In genomic region chr4:151768835-151769234, GRCh38 we compare ENCODE assay signal across 24 cellular contexts. TPM values are rescaled to one million over a fixed set of nuclear protein-coding genes. Genes with fewer than 3 reads are reported as not detected.
DNase-seq lines count a peak whose midpoint lies in the region; ATAC-seq, FAIRE-seq and TF ChIP-seq lines count a peak whose summit lies in the region.
"Had no signal": no experiment of that assay in that cellular context is flagged by ENCODE, and none has a peak within 500 bp of the region (broad histone marks: within the 10 kb centered on the region; RNA-seq: fewer than 3 reads in every experiment).

No MANE protein-coding gene starts in this region.

- H3K4ac ChIP-seq in H9 (ENCODE audit: low read depth, low read length) (no peak overlapping the region), H1 (replicated peaks; ENCODE audit: insufficient read length, low read depth, low read length) (no peak overlapping the region)

- H3K79me1 ChIP-seq in H9 (ENCODE audit: insufficient read depth, low read depth, low read length, poor library complexity, severe bottlenecking) (no peaks in the 10 kb centered on the region), H1 (ENCODE audit: low read depth, low read length) (no peaks in the 10 kb centered on the region)

- H3K9me3 ChIP-seq in H9 (ENCODE audit: control insufficient read depth, low read depth, low read length) (no peaks in the 10 kb centered on the region), H1 (ENCODE audit: insufficient read depth in 2 of 2, low read depth in 1 of 2, low read length in 1 of 2) (peaks cover 4 to 9% of the 10 kb centered on the region in 2 experiments; a peak in 3 of 4 replicates)
- H3K9me3 ChIP-seq: A549; BE2C; BLaER1 treated with 17β-estradiol and CSF1 and Interleukin-3, amounts not matched to agents 10 nM and 100 nM had no signal

- H2BK20ac ChIP-seq in H9 (ENCODE audit: low read depth, low read length, poor library complexity, severe bottlenecking) (no peak overlapping the region), H1 (ENCODE audit: low read length) (no peak overlapping the region)

- H4K8ac ChIP-seq in H9 (replicated peaks; ENCODE audit: insufficient read length, low read depth, low read length) (no peak overlapping the region), H1 (ENCODE audit: extremely low read depth, insufficient read depth, low read length) (no peak overlapping the region)

- H2BK12ac ChIP-seq in H9 (ENCODE audit: insufficient read length, low read depth, low read length): no peak overlapping the region
- H2BK12ac ChIP-seq in H1 (ENCODE audit: low read depth, low read length): no peak overlapping the region

- peaks cover 16 to 17% of the 10 kb centered on the region in 2 experiments for H3K4me1 Mint-ChIP-seq in H9
- no peaks in the 10 kb centered on the region for H3K4me1 Mint-ChIP-seq in neural crest cell
- H3K4me1 Mint-ChIP-seq: CD14-positive monocyte; CD8-positive, alpha-beta memory T cell had no signal

- no peak overlapping the region for H3K18ac ChIP-seq in H9 (ENCODE audit: insufficient read length, low read depth, low read length)
- no peak overlapping the region for H3K18ac ChIP-seq in H1 (ENCODE audit: extremely low read depth, low read length)

- CTCF ChIA-PET in H1 (lab: Charles Lee; ENCODE audit: partially characterized antibody): no interaction called here

- H4K91ac ChIP-seq in H9 (ENCODE audit: insufficient read length, low read depth, low read length) (no peak overlapping the region), H1 (replicated peaks; ENCODE audit: insufficient read length, low read length) (no peak overlapping the region)

- H3K27ac ChIP-seq in H9 (ENCODE audit: insufficient read length, low read depth, low read length): no peak overlapping the region
- no peak overlapping the region for H3K27ac ChIP-seq in H1 (ENCODE audit: low read depth, low read length)
- H3K27ac ChIP-seq: A549; BLaER1 treated with 17β-estradiol and CSF1 and Interleukin-3, amounts not matched to agents 10 nM and 100 nM had no signal

- no peak for TF ChIP-seq RAD21 in H1 (IDR thresholded peaks at IDR 0.05 in 1 of 2, conservative IDR thresholded peaks at IDR 0.05 in 1 of 2; ENCODE audit: low read depth in 2 of 2, low read length in 2 of 2)

- H3K23ac ChIP-seq in H9 (ENCODE audit: insufficient read length, low read depth, low read length) (no peak overlapping the region), H1 (ENCODE audit: insufficient read length) (no peak overlapping the region)

- no peak for TF ChIP-seq POLR2A in H1 (IDR thresholded peaks at IDR 0.05; ENCODE audit: control extremely low read depth in 1 of 2, low read depth in 2 of 2, low read length in 2 of 2)

- H3K27me3 ChIP-seq in H9 (ENCODE audit: insufficient read depth, low read length) (no peaks in the 10 kb centered on the region), H1 (replicated peaks in 1 of 4; ENCODE audit: control insufficient read depth in 3 of 4, extremely low read depth in 1 of 4, insufficient read depth in 3 of 4, low read length in 3 of 4) (no peaks in the 10 kb centered on the region)
- H3K27me3 ChIP-seq: BE2C; BLaER1 treated with 17β-estradiol and CSF1 and Interleukin-3, amounts not matched to agents 10 nM and 100 nM had no signal

- H3K4me3 Mint-ChIP-seq in H9 (no peak overlapping the region), neural crest cell (no peak overlapping the region)
- H3K4me3 Mint-ChIP-seq: CD14-positive monocyte; CD4-positive, alpha-beta T cell; CD8-positive, alpha-beta memory T cell had no signal

- H3K36me3 ChIP-seq in H1 (ENCODE audit: control insufficient read depth in 2 of 4, insufficient read depth in 4 of 4, low read length in 3 of 4): no peaks in the 10 kb centered on the region
- H3K36me3 ChIP-seq: BE2C; BLaER1 treated with 17β-estradiol and CSF1 and Interleukin-3, amounts not matched to agents 10 nM and 100 nM had no signal

- H4K5ac ChIP-seq in H9 (ENCODE audit: insufficient read length, low read depth, low read length) (no peak overlapping the region), H1 (ENCODE audit: insufficient read length, low read depth, low read length) (peak overlapping the region; percentile 74)

- FAIRE-seq in H1 (lab: Jason Lieb, UNC): no peak
- FAIRE-seq: A549, D721Med, GM12878, GM19239 had no signal

- no CpG with 5 or more reads among the region's 2 CpGs for WGBS in H9 (ENCODE audit: extremely low coverage, insufficient read length, low lambda C conversion rate)
- 61% methylated on average over 2 of the region's 2 CpGs; no CpG with 5 or more reads in 1 of the 2 experiments for WGBS in H1 (ENCODE audit: extremely low coverage in 1 of 2, insufficient coverage in 1 of 2, insufficient read length in 1 of 2, insufficient replicate concordance in 2 of 2, low coverage in 1 of 2, low lambda C conversion rate in 2 of 2, missing lambda C conversion rate in 1 of 2), 2 experiments

- TF ChIP-seq EP300 in H1 (IDR thresholded peaks at IDR 0.05; ENCODE audit: borderline replicate concordance in 1 of 2, low read depth in 2 of 2, low read length in 2 of 2): no peak

- H3K9ac ChIP-seq in H9 (ENCODE audit: extremely low read depth, insufficient read length, low read length) (no peak overlapping the region), H1 (replicated peaks in 1 of 4; ENCODE audit: extremely low read depth in 1 of 4, low read depth in 3 of 4, low read length in 3 of 4) (no peak overlapping the region)
- H3K9ac ChIP-seq: BLaER1 treated with 17β-estradiol and CSF1 and Interleukin-3, amounts not matched to agents 10 nM and 100 nM had no signal

- DNase-seq in H9 (no peak), H1 (ENCODE audit: low read depth in 1 of 2, low spot score in 2 of 2) (no peak), neural crest cell (ENCODE audit: low read depth, low spot score) (no peak), NCI-H1417 treated with DMSO at 0.1 percent for 48 hours (lab: John Stamatoyannopoulos, UW) (no peak), epidermal melanocyte (ENCODE audit: insufficient read length, low spot score) (no peak)
- DNase-seq: 8988T; ACHN; AML-193; BE2C; CD4-positive, alpha-beta T cell; CD8-positive, alpha-beta memory T cell; DMS 273 treated with DMSO at 0.1 percent for 48 hours; DMS79; EL; GDM1; GOT3; H7 had no signal

- H3K36me3 Mint-ChIP-seq in H9 (ENCODE audit: insufficient read depth in 1 of 3, low read depth in 3 of 3) (peaks cover 6 to 26% (median 12%) of the 10 kb centered on the region in 3 experiments; a peak in 6 of 7 replicates), neural crest cell (ENCODE audit: low read depth) (no peaks in the 10 kb centered on the region)
- H3K36me3 Mint-ChIP-seq: CD14-positive monocyte; CD8-positive, alpha-beta memory T cell had no signal

- no peak for ATAC-seq in GM21576 (IDR thresholded peaks at IDR 0.05; ENCODE audit: unreplicated experiment)
- ATAC-seq: A549, GM12878 had no signal

- H3K56ac ChIP-seq in H9 (ENCODE audit: insufficient read length, low read depth, low read length) (no peak overlapping the region), H1 (replicated peaks; ENCODE audit: insufficient read length, low read depth, low read length) (no peak overlapping the region)

- peaks cover 15 to 20% of the 10 kb centered on the region in 2 experiments for H3K9me3 Mint-ChIP-seq in H9
- H3K9me3 Mint-ChIP-seq in neural crest cell: peaks cover 3% of the 10 kb centered on the region

- H2BK120ac ChIP-seq in H9 (ENCODE audit: low read depth, low read length, poor library complexity, severe bottlenecking) (no peak overlapping the region), H1 (replicated peaks; ENCODE audit: low read depth, low read length) (no peak overlapping the region)

- no peaks in the 10 kb centered on the region for H3K23me2 ChIP-seq in H9 (ENCODE audit: insufficient read length, low read depth, low read length, poor library complexity, severe bottlenecking)
- H3K23me2 ChIP-seq in H1 (ENCODE audit: low read depth, low read length): no peaks in the 10 kb centered on the region

- no peak overlapping the region for H2AFZ ChIP-seq in H9 (ENCODE audit: low read length)
- H2AFZ ChIP-seq in H1 (ENCODE audit: low read length): peak overlapping the region; percentile 2; the same call in 1 of the 2 replicates

- no peak overlapping the region for H3K4me3 ChIP-seq in H1 (ENCODE audit: extremely low read depth in 1 of 4, insufficient read depth in 2 of 4, low read depth in 3 of 4, low read length in 4 of 4)
- H3K4me3 ChIP-seq: A549; BLaER1 treated with 17β-estradiol and CSF1 and Interleukin-3, amounts not matched to agents 10 nM and 100 nM; GM12878 had no signal

- H3K27ac Mint-ChIP-seq in H9 (peak overlapping the region in 2 of 3 experiments; percentile 54 to 81; a peak in 3 of 7 replicates), neural crest cell (ENCODE audit: unreplicated experiment) (peak overlapping the region; percentile 63)
- H3K27ac Mint-ChIP-seq: CD14-positive monocyte; CD4-positive, alpha-beta T cell; CD8-positive, alpha-beta memory T cell had no signal

- no peak overlapping the region for H2BK5ac ChIP-seq in H9 (ENCODE audit: insufficient read length, low read length)
- H2BK5ac ChIP-seq in H1 (ENCODE audit: low read depth, low read length): no peak overlapping the region

- no peak for TF ChIP-seq CTCF in H9 (conservative IDR thresholded peaks at IDR 0.05)
- TF ChIP-seq CTCF in H1 (IDR thresholded peaks at IDR 0.05; ENCODE audit: control extremely low read depth in 1 of 3, insufficient read depth in 1 of 3, low read depth in 1 of 3, low read length in 3 of 3): no peak
- no peak for TF ChIP-seq CTCF in neural crest cell (conservative IDR thresholded peaks at IDR 0.05)

- H4K20me1 ChIP-seq in H9 (ENCODE audit: control insufficient read depth, insufficient read depth, insufficient read length) (no peaks in the 10 kb centered on the region), H1 (replicated peaks in 1 of 2; ENCODE audit: control insufficient read depth in 1 of 2, insufficient read depth in 2 of 2, low read length in 2 of 2) (no peaks in the 10 kb centered on the region)
- H4K20me1 ChIP-seq: BLaER1 treated with 17β-estradiol and CSF1 and Interleukin-3, amounts not matched to agents 10 nM and 100 nM had no signal

- no peaks in the 10 kb centered on the region for H3K79me2 ChIP-seq in H9 (ENCODE audit: insufficient read depth, low read length)
- H3K79me2 ChIP-seq in H1 (ENCODE audit: control insufficient read depth in 1 of 2, insufficient read depth in 2 of 2, low read length in 2 of 2): no peaks in the 10 kb centered on the region

- H2BK15ac ChIP-seq in H9 (ENCODE audit: low read depth, low read length) (no peak overlapping the region), H1 (ENCODE audit: low read length) (no peak overlapping the region)

- POLR2A ChIA-PET in H1 (lab: Charles Lee; ENCODE audit: partially characterized antibody): no interaction called here

- H2AK5ac ChIP-seq in H9 (ENCODE audit: insufficient read length, low read length) (no peak overlapping the region), H1 (ENCODE audit: low read depth, low read length) (no peak overlapping the region)

- no peak overlapping the region for H3T11ph ChIP-seq in H9 (ENCODE audit: low read length)

- H3K27me3 Mint-ChIP-seq in H9 (ENCODE audit: low read depth): no peaks in the 10 kb centered on the region
- peaks cover 72% of the 10 kb centered on the region for H3K27me3 Mint-ChIP-seq in neural crest cell (ENCODE audit: low read depth)

- no peaks in the 10 kb centered on the region for H3K4me1 ChIP-seq in H9 (ENCODE audit: insufficient read depth, low read length)
- no peaks in the 10 kb centered on the region; a peak in 2 of 7 replicates for H3K4me1 ChIP-seq in H1 (replicated peaks in 1 of 4; ENCODE audit: control insufficient read depth in 3 of 4, insufficient read depth in 4 of 4, low read length in 3 of 4)
- H3K4me1 ChIP-seq: A549, BE2C had no signal

- H3K14ac ChIP-seq in H9 (ENCODE audit: insufficient read depth, low read length) (no peak overlapping the region), H1 (ENCODE audit: insufficient read length) (no peak overlapping the region)

- H3K4me2 ChIP-seq in H9 (ENCODE audit: insufficient read depth, insufficient read length, low read length) (no peak overlapping the region), H1 (ENCODE audit: insufficient read depth in 1 of 2, low read depth in 2 of 2, low read length in 2 of 2) (no peak overlapping the region; a peak in 2 of 4 replicates)
- H3K4me2 ChIP-seq: A549; BLaER1 treated with 17β-estradiol and CSF1 and Interleukin-3, amounts not matched to agents 10 nM and 100 nM had no signal

RNA-seq across cellular contexts. Expression of gene GATB, which starts 8.0 kb away (rescaled TPM):
- total RNA-seq in H9 (2021) (18.9 and 21.2 TPM in 2 replicates), neural crest cell (22.2 and 24.9 TPM in 2 replicates)
- 18.0 TPM in 2 replicates for total RNA-seq in H1 (2021; fragmentation: NEBNext Ultra II Directional; extraction: Animal tissue kit (Norgen Biotek cat#: 25700))
- polyA plus RNA-seq in H1 (2011; rRNA removed): 12.6 and 15.3 TPM in 2 replicates
- 18.5 TPM for polyA plus RNA-seq in H1 (2011; cell fraction: cytosol; rRNA removed)
- polyA plus RNA-seq in H1 (2011; cell fraction: nucleus; rRNA removed): 14.9 TPM
- 17.7 to 27.2 TPM (median 19.9 TPM) in 4 replicates for polyA plus RNA-seq in H1 (2012, experiment 1 of 2)
- 18.8 TPM for polyA plus RNA-seq in H1 (2012, experiment 2 of 2)
- 11.6 TPM for polyA plus RNA-seq in H1 (2013, experiment 1 of 2)
- 11.0 TPM for polyA plus RNA-seq in H1 (2013, experiment 2 of 2)
- 17.7 and 19.6 TPM in 2 replicates for polyA minus RNA-seq in H1 (2011; rRNA and poly(A)+ RNA removed)
- 12.9 TPM for polyA minus RNA-seq in H1 (2011; cell fraction: cytosol; rRNA and poly(A)+ RNA removed)
- polyA minus RNA-seq in H1 (2011; cell fraction: nucleus; rRNA and poly(A)+ RNA removed): 23.8 TPM
